ENCODE assay signal across 18 cellular contexts in the genomic region with DNA sequence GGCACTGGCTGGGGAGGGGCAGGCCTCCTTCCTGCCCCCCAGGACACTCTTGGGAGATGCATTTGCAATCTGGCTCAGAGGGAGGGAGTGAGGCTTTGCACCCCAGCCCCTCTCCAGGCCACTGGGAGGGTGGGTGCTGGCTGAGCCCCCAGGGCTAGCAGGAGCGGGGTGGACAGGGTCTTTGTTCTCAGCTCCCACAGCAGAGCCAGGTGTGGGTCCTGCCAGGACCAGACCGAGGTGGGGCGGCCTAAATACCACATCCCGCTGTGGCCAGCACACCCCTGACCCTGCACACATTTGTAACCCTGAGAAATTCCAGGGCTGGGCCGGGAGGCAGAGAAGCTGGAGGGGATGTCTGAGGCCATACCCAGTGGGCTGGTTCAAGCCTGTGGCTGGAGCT.
"Had no signal": no experiment of that assay in that cellular context is flagged by ENCODE, and none has a peak within 500 bp of the region (broad histone marks: within the 10 kb centered on the region; RNA-seq: fewer than 3 reads in every experiment).

No MANE protein-coding gene starts in this region.

- FAIRE-seq: colon had no signal

- H3K4me3 ChIP-seq: esophagus squamous epithelium, gastroesophageal sphincter, psoas muscle, right lobe of liver, testis, tibial nerve had no signal

- DNase-seq: esophagus squamous epithelium; foreskin fibroblast; glutamatergic neuron; left colon; mesendoderm; naive thymus-derived CD8-positive, alpha-beta T cell; psoas muscle; retina; stimulated activated CD4-positive, alpha-beta T cell treated with anti-CD3 and anti-CD28 coated beads, Interleukin-4, amount 100 ng/mL, for 1 hour; testis had no signal

- H3K4me3 Mint-ChIP-seq: dendritic cell treated with granulocyte-macrophage colony-stimulating factor and Interleukin-4, amounts not matched to agents 40 ng/mL and 50 ng/mL, for 4 days; stimulated activated memory B cell treated with anti-CD40 and anti-IgM and Interleukin-4, amounts not matched to agents 10 μg/mL and 1 μg/mL and 100 μg/mL, for 72 hours; stimulated activated naive CD8-positive, alpha-beta T cell treated with anti-CD3 and anti-CD28 coated beads, Interleukin-15, Interleukin-2, amounts not matched to agents 100 ng/mL and 50 ng/mL, for 24 hours had no signal

- H3K27ac ChIP-seq: esophagus squamous epithelium, gastroesophageal sphincter, neutrophil, psoas muscle, right lobe of liver, testis, tibial nerve had no signal

- ATAC-seq: gastroesophageal sphincter; left colon; naive thymus-derived CD8-positive, alpha-beta T cell; psoas muscle; right lobe of liver; stimulated activated memory B cell treated with anti-CD40 and anti-IgM and Interleukin-4, amounts not matched to agents 10 μg/mL and 1 μg/mL and 100 μg/mL, for 72 hours had no signal

- H3K27me3 ChIP-seq: esophagus squamous epithelium, gastroesophageal sphincter, neutrophil, right lobe of liver, testis, tibial nerve had no signal

- H3K9me3 ChIP-seq: esophagus squamous epithelium, gastroesophageal sphincter, neutrophil, psoas muscle, right lobe of liver, testis had no signal

- H3K36me3 ChIP-seq: neutrophil, right lobe of liver had no signal

- H3K27me3 Mint-ChIP-seq: dendritic cell treated with granulocyte-macrophage colony-stimulating factor and Interleukin-4, amounts not matched to agents 40 ng/mL and 50 ng/mL, for 4 days; naive thymus-derived CD8-positive, alpha-beta T cell; stimulated activated memory B cell treated with anti-CD40 and anti-IgM and Interleukin-4, amounts not matched to agents 10 μg/mL and 1 μg/mL and 100 μg/mL, for 72 hours; stimulated activated naive CD8-positive, alpha-beta T cell treated with anti-CD3 and anti-CD28 coated beads, Interleukin-15, Interleukin-2, amounts not matched to agents 100 ng/mL and 50 ng/mL, for 24 hours had no signal

- H3K4me1 ChIP-seq: gastroesophageal sphincter, psoas muscle, testis had no signal
